19 cellular contexts compared by ENCODE assay signal in genomic region chr11:25576320-25576719, GRCh38.
A peak's percentile ranks its signal among the peaks of the same experiment; 100 is the strongest.
DNase-seq lines count a peak whose midpoint lies in the region; ATAC-seq and TF ChIP-seq lines count a peak whose summit lies in the region.
"Had no signal": no experiment of that assay in that cellular context is flagged by ENCODE, and none has a peak within 500 bp of the region (broad histone marks: within the 10 kb centered on the region; RNA-seq: fewer than 3 reads in every experiment).

No MANE protein-coding gene starts in this region.

- H3K4me1 ChIP-seq in left ventricle myocardium inferior: no peaks in the 10 kb centered on the region
- H3K4me1 ChIP-seq in tibial artery: no peaks in the 10 kb centered on the region

- no peaks in the 10 kb centered on the region for H3K9me3 Mint-ChIP-seq in WTC11

- CTCF ChIA-PET in WTC11 (lab: Charles Lee): no interaction called here

- H3K27ac Mint-ChIP-seq in WTC11: 0 out of 2 replicates have a peak overlapping the region, but pooled peaks have one; percentile 13
- H3K27ac Mint-ChIP-seq: B cell; CD8-positive, alpha-beta T cell had no signal

- intact Hi-C loops in left ventricle myocardium inferior (cut with micrococcal nuclease): no loop called here
- intact Hi-C loops in tibial artery (cut with DNase I; ENCODE audit: low total_unique reads): no loop called here

- no peak for TF ChIP-seq CTCF in WTC11 (IDR thresholded peaks at IDR 0.05)
- no peak for TF ChIP-seq CTCF in left ventricle myocardium inferior (IDR thresholded peaks at IDR 0.05; ENCODE audit: borderline replicate concordance)
- no peak for TF ChIP-seq CTCF in tibial artery (IDR thresholded peaks at IDR 0.05)

- POLR2A ChIA-PET in WTC11 (lab: Charles Lee): no interaction called here

- H3K27me3 ChIP-seq in left ventricle myocardium inferior (ENCODE audit: low read depth): no peaks in the 10 kb centered on the region
- H3K27me3 ChIP-seq in tibial artery: no peaks in the 10 kb centered on the region
- H3K27me3 ChIP-seq: BLaER1 treated with 17β-estradiol and CSF1 and Interleukin-3, amounts not matched to agents 10 nM and 100 nM had no signal

- ATAC-seq in WTC11 (no peak), HG02571 (IDR thresholded peaks at IDR 0.05; ENCODE audit: unreplicated experiment) (no peak)
- ATAC-seq: CD8-positive, alpha-beta T cell; K562 had no signal

- H3K4me3 ChIP-seq in left ventricle myocardium inferior: no peak overlapping the region
- no peak overlapping the region for H3K4me3 ChIP-seq in tibial artery
- H3K4me3 ChIP-seq: BLaER1 treated with 17β-estradiol and CSF1 and Interleukin-3, amounts not matched to agents 10 nM and 100 nM; GM23248; K562 had no signal

- H3K9me3 ChIP-seq in left ventricle myocardium inferior (replicated peaks) (no peaks in the 10 kb centered on the region), tibial artery (no peaks in the 10 kb centered on the region)
- H3K9me3 ChIP-seq: BLaER1 treated with 17β-estradiol and CSF1 and Interleukin-3, amounts not matched to agents 10 nM and 100 nM had no signal

- DNase-seq in COLO829 (ENCODE audit: low spot score) (peak; percentile 4), HS-27A (ENCODE audit: low read depth) (peak; percentile 50), WTC11 (ENCODE audit: low spot score) (no peak), foreskin melanocyte (peak; percentile 35), left ventricle myocardium inferior (no peak), tibial artery (no peak)
- DNase-seq: CD8-positive, alpha-beta T cell; COR-L47; DMS 273 treated with DMSO at 0.1 percent for 48 hours; DMS53; DND-41; EL; GM23248; HCEC 1CT; IMR-90 had no signal

- H3K27ac ChIP-seq in left ventricle myocardium inferior (replicated peaks): no peak overlapping the region
- no peak overlapping the region for H3K27ac ChIP-seq in tibial artery
- H3K27ac ChIP-seq: BLaER1 treated with 17β-estradiol and CSF1 and Interleukin-3, amounts not matched to agents 10 nM and 100 nM; GM23248 had no signal

- H3K27me3 Mint-ChIP-seq in WTC11 (ENCODE audit: low read depth): no peaks in the 10 kb centered on the region
- H3K27me3 Mint-ChIP-seq: B cell had no signal

- H3K4me1 Mint-ChIP-seq in WTC11: peaks cover 66% of the 10 kb centered on the region
- H3K4me1 Mint-ChIP-seq: B cell had no signal

- H3K36me3 ChIP-seq in left ventricle myocardium inferior: no peaks in the 10 kb centered on the region
- H3K36me3 ChIP-seq in tibial artery: no peaks in the 10 kb centered on the region
- H3K36me3 ChIP-seq: BLaER1 treated with 17β-estradiol and CSF1 and Interleukin-3, amounts not matched to agents 10 nM and 100 nM had no signal

- no peaks in the 10 kb centered on the region for H3K36me3 Mint-ChIP-seq in WTC11
- H3K36me3 Mint-ChIP-seq: CD8-positive, alpha-beta T cell had no signal

- H3K4me3 Mint-ChIP-seq in WTC11: no peak overlapping the region
- H3K4me3 Mint-ChIP-seq: B cell; CD8-positive, alpha-beta T cell had no signal

TF ChIP-seq in WTC11, 78 proteins besides CTCF, POLR2A, EP300 and RAD21 (continues in another document):
- no peak for TF ChIP-seq NFATC4 (CRISPR knock-in tag; IDR thresholded peaks at IDR 0.05)
- TF ChIP-seq ZBTB21 (CRISPR knock-in tag; IDR thresholded peaks at IDR 0.05; ENCODE audit: borderline replicate concordance): no peak
- TF ChIP-seq NR3C1 (CRISPR knock-in tag; conservative IDR thresholded peaks at IDR 0.05; ENCODE audit: low read depth): no peak
- TF ChIP-seq, protein P1, sequence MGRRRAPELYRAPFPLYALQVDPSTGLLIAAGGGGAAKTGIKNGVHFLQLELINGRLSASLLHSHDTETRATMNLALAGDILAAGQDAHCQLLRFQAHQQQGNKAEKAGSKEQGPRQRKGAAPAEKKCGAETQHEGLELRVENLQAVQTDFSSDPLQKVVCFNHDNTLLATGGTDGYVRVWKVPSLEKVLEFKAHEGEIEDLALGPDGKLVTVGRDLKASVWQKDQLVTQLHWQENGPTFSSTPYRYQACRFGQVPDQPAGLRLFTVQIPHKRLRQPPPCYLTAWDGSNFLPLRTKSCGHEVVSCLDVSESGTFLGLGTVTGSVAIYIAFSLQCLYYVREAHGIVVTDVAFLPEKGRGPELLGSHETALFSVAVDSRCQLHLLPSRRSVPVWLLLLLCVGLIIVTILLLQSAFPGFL (CRISPR knock-in tag; IDR thresholded peaks at IDR 0.05; ENCODE audit: borderline replicate concordance): no peak
- no peak for TF ChIP-seq ZNF671 (CRISPR knock-in tag; IDR thresholded peaks at IDR 0.05)
- TF ChIP-seq, protein P2, sequence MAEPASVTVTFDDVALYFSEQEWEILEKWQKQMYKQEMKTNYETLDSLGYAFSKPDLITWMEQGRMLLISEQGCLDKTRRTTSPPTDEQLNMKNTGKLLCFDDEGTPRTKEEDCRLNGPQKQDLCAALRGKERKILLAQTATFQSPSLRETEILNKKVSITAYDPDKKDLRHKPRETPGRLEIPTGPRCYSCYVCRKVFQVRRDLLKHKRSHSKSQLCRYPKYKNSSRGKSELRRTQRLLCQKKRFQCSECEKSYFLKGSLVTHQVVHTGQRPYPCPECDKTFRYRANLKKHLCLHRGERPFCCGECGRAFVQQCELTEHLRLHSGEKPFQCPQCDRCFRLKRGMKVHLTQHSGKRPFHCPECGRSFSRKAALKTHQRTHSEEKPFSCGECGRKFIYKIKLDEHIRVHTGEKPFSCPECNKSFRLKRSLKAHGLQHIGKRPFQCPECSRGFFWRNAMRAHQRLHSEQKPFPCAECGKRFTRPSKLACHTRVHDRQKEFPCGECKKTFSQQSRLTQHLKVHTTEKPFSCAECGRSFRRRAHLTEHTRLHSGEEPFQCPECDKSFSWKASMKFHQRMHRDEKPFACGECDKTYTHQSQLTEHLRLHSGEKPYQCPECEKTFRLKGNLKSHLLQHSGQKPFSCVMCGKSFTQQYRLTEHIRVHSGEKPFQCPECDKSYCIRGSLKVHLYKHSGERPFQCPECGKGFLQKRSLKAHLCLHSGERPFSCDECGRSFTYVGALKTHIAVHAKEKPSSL (CRISPR knock-in tag; conservative IDR thresholded peaks at IDR 0.05): no peak
- TF ChIP-seq, protein P3, sequence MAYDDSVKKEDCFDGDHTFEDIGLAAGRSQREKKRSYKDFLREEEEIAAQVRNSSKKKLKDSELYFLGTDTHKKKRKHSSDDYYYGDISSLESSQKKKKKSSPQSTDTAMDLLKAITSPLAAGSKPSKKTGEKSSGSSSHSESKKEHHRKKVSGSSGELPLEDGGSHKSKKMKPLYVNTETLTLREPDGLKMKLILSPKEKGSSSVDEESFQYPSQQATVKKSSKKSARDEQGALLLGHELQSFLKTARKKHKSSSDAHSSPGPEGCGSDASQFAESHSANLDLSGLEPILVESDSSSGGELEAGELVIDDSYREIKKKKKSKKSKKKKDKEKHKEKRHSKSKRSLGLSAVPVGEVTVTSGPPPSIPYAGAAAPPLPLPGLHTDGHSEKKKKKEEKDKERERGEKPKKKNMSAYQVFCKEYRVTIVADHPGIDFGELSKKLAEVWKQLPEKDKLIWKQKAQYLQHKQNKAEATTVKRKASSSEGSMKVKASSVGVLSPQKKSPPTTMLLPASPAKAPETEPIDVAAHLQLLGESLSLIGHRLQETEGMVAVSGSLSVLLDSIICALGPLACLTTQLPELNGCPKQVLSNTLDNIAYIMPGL (CRISPR knock-in tag; IDR thresholded peaks at IDR 0.05): no peak
- TF ChIP-seq ZNF219 (CRISPR knock-in tag; IDR thresholded peaks at IDR 0.05; ENCODE audit: borderline replicate concordance): no peak
- no peak for TF ChIP-seq NFYB (CRISPR knock-in tag; conservative IDR thresholded peaks at IDR 0.05; ENCODE audit: low read depth)
- TF ChIP-seq MXD4 (CRISPR knock-in tag; IDR thresholded peaks at IDR 0.05; ENCODE audit: borderline replicate concordance): no peak
- no peak for TF ChIP-seq ZNF317 (CRISPR knock-in tag; IDR thresholded peaks at IDR 0.05; ENCODE audit: borderline replicate concordance, low read depth)
- TF ChIP-seq ELF4 (CRISPR knock-in tag; IDR thresholded peaks at IDR 0.05; ENCODE audit: low read depth): no peak
- no peak for TF ChIP-seq ZNF423 (CRISPR knock-in tag; IDR thresholded peaks at IDR 0.05)
- TF ChIP-seq JUN (CRISPR knock-in tag; IDR thresholded peaks at IDR 0.05): no peak
- no peak for TF ChIP-seq SOX15 (CRISPR knock-in tag; IDR thresholded peaks at IDR 0.05)
- TF ChIP-seq FOXJ3 (CRISPR knock-in tag; IDR thresholded peaks at IDR 0.05; ENCODE audit: borderline replicate concordance): no peak
- no peak for TF ChIP-seq AR (CRISPR knock-in tag; IDR thresholded peaks at IDR 0.05)

Comparison
In these comparisons a context has a peak if more than half of its experiments do, and no peak if none do; other contexts are left out.
1. DNase-seq: peak in COLO829 (single experiment), HS-27A (single experiment) and foreskin melanocyte (single experiment); none in WTC11 (single experiment), left ventricle myocardium inferior (single experiment) and tibial artery (0 of 2).